8 cellular contexts compared by ENCODE assay signal in the genomic region with DNA sequence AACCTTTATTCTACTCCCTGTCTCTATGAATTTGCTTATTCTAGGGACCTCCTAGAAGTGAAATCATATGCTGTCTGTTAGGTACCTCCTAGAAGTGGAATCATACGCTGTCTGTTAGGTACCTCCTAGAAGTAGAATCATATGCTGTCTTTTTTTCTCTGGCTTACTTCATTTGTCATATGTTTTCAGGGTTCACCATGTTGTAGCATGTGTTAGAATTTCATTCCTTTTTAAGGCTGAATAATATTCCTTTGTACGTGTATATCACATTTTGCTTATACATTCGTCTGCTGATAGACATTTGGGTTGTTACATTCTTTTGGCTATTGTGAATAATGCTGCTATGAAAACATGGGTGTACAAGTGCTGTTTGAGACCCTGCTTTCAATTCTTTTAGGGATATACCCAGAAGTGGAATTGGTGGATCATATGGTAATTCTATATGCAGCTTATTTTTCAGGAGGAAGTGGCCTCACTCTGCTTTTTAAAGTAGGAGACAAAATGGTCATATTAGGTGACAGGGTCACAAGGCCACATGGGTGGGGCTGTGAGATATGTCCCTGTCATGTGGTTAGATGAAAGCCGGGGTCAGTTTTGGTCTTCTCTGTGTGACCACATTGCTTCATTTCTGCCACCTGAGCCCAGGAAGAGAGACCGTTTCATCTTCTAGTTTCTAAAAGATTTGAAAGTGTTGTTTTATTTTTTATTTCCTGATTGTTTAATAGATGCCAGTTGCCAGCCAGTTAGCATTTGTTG.
DNase-seq lines count a peak whose midpoint lies in the region; ATAC-seq, FAIRE-seq and TF ChIP-seq lines count a peak whose summit lies in the region.

No MANE protein-coding gene starts in this region.

- no TSS peak for BruUV-seq in HepG2 (replicated peaks; lab: Mats Ljungman, UMichigan)

- no peak overlapping the region for H3K27ac ChIP-seq in HepG2 (ENCODE audit: extremely low read length, insufficient read depth, low read length)
- peak overlapping the region in 1 of 2 donors; percentile 18 for H3K27ac ChIP-seq in tibial artery
- H3K27ac ChIP-seq in neural progenitor cell, result no peak overlapping the region

- H2AFZ ChIP-seq in HepG2 (ENCODE audit: low read length) (no peak overlapping the region), neural progenitor cell (replicated peaks) (no peak overlapping the region)

- H3K4me1 Mint-ChIP-seq in neural progenitor cell, result peaks cover 7% of the 10 kb centered on the region

- TF ChIP-seq CTCF in GM13976 (IDR thresholded peaks at IDR 0.05; ENCODE audit: borderline replicate concordance, control extremely low read depth, extremely low read depth, insufficient read depth, missing control alignments) (no peak), HepG2 (CRISPR knock-in tag; IDR thresholded peaks at IDR 0.05) (no peak), tibial artery (IDR thresholded peaks at IDR 0.05) (no peak), neural progenitor cell (IDR thresholded peaks at IDR 0.05) (no peak)

- WGBS in HepG2 (ENCODE audit: low lambda C conversion rate), result 64% methylated on average over 5 of the region's 5 CpGs

- no peaks in the 10 kb centered on the region for H3K9me3 ChIP-seq in HepG2 (ENCODE audit: low read length)
- H3K9me3 ChIP-seq in tibial artery, result no peaks in the 10 kb centered on the region
- H3K9me3 ChIP-seq in neural progenitor cell (ENCODE audit: low read depth), result no peaks in the 10 kb centered on the region

- POLR2A ChIA-PET in HepG2 (lab: Yijun Ruan, JAX), result interaction anchor here (1.0 to 1.5 kb wide), 2 partner anchors 16 to 17 kb away, joined by 3 read pairs; no protein-coding TSS in a partner anchor

- H3K4me1 ChIP-seq in HepG2 (ENCODE audit: insufficient read depth, low read length) (peaks cover 32% of the 10 kb centered on the region), tibial artery (peaks cover 0 to 28% (median 4%) of the 10 kb centered on the region in 4 donors), neural progenitor cell (no peaks in the 10 kb centered on the region)

- ATAC-seq in GM21515 (IDR thresholded peaks at IDR 0.05; ENCODE audit: unreplicated experiment), result peak; percentile 66
- ATAC-seq in HG03565 (IDR thresholded peaks at IDR 0.05; ENCODE audit: unreplicated experiment), result peak; percentile 61
- peak; percentile 70 for ATAC-seq in HepG2

- peaks cover 22 to 68% of the 10 kb centered on the region in 2 experiments for H3K36me3 ChIP-seq in HepG2 (replicated peaks in 1 of 2; ENCODE audit: control insufficient read depth in 1 of 2, insufficient read depth in 2 of 2, low read length in 2 of 2)
- H3K36me3 ChIP-seq in tibial artery, result peaks cover 7 to 39% (median 9%) of the 10 kb centered on the region in 3 donors
- H3K36me3 ChIP-seq in neural progenitor cell, result no peaks in the 10 kb centered on the region

- H3K27me3 ChIP-seq in HepG2 (ENCODE audit: control insufficient read depth in 1 of 2, insufficient read depth in 2 of 2, low read length in 2 of 2), result no peaks in the 10 kb centered on the region
- H3K27me3 ChIP-seq in tibial artery, result no peaks in the 10 kb centered on the region
- H3K27me3 ChIP-seq in neural progenitor cell, result no peaks in the 10 kb centered on the region

- H3K9me3 Mint-ChIP-seq in neural progenitor cell, result no peaks in the 10 kb centered on the region

- CTCF ChIA-PET in HepG2 (lab: Yijun Ruan, JAX; ENCODE audit: low intra/inter-chr PET ratio, low total read pairs), result no interaction called here

- in situ Hi-C loops in GM13976 (cut with MboI; ENCODE audit: low sequenced_read_pairs, unreplicated experiment) (no loop called here), HepG2 (cut with HindIII; ENCODE audit: extremely low pct_ligation_motif_present, low pct_unique_long_range_greater_than_20kb) (no loop called here)

- peaks cover 3% of the 10 kb centered on the region; the same call in 1 of the 2 replicates for H4K20me1 ChIP-seq in HepG2 (ENCODE audit: insufficient read depth, low read length)
- no peaks in the 10 kb centered on the region for H4K20me1 ChIP-seq in neural progenitor cell (ENCODE audit: low read depth)

- no peak overlapping the region for H3K4me2 ChIP-seq in HepG2 (ENCODE audit: low read depth, low read length)
- no peak overlapping the region for H3K4me2 ChIP-seq in neural progenitor cell

- H3K27me3 Mint-ChIP-seq in neural progenitor cell (ENCODE audit: insufficient read depth, low read depth), result peaks cover 3% of the 10 kb centered on the region

- FAIRE-seq in HepG2 (lab: Jason Lieb, UNC), result peak; percentile 51

- H3K79me2 ChIP-seq in HepG2 (ENCODE audit: insufficient read depth, low read length) (peaks cover 49% of the 10 kb centered on the region), neural progenitor cell (ENCODE audit: low read depth) (no peaks in the 10 kb centered on the region)

- H3K4me3 ChIP-seq in HepG2 (replicated peaks in 1 of 3; ENCODE audit: insufficient read depth in 1 of 3, low read depth in 2 of 3, low read length in 3 of 3), result no peak overlapping the region
- H3K4me3 ChIP-seq in tibial artery, result no peak overlapping the region
- H3K4me3 ChIP-seq in neural progenitor cell, result no peak overlapping the region

- intact Hi-C loops in HepG2 (cut with micrococcal nuclease; ENCODE audit: unreplicated experiment) (no loop called here), tibial artery (cut with DNase I; ENCODE audit: low total_unique reads) (no loop called here)

- DNase-seq in GM13976 (ENCODE audit: low spot score) (peak; percentile 64), HepG2 (ENCODE audit: low spot score) (peak; percentile 70), tibial artery (no peak), neural progenitor cell (ENCODE audit: low spot score) (no peak), GOT3 (lab: John Stamatoyannopoulos, UW) (no peak)
- no peak for DNase-seq in activated CD4-positive, alpha-beta T cell treated with anti-CD3 and anti-CD28 coated beads for 4 hours

- no peak overlapping the region for H3K27ac Mint-ChIP-seq in neural progenitor cell

- TF ChIP-seq POLR2A in HepG2 (IDR thresholded peaks at IDR 0.05; ENCODE audit: insufficient read depth in 1 of 2, low read depth in 2 of 2, low read length in 2 of 2), result no peak

- H3F3A ChIP-seq in neural progenitor cell (ENCODE audit: low read depth), result no peaks in the 10 kb centered on the region

- TF ChIP-seq RAD21 in HepG2 (CRISPR knock-in tag; IDR thresholded peaks at IDR 0.05), result no peak

- H3K9ac ChIP-seq in HepG2 (ENCODE audit: insufficient read depth, low read depth, low read length), result no peak overlapping the region
- H3K9ac ChIP-seq in neural progenitor cell, result no peak overlapping the region

- TF ChIP-seq EP300 in HepG2 (IDR thresholded peaks at IDR 0.05; ENCODE audit: low read depth in 2 of 2, low read length in 2 of 2), result peak in 1 of 2 experiments; percentile 78; a peak in 1 of 4 replicates
- no peak; the same call in 1 of the 2 replicates for TF ChIP-seq EP300 in HepG2 (CRISPR knock-in tag; IDR thresholded peaks at IDR 0.05; ENCODE audit: borderline replicate concordance)

- H3K36me3 Mint-ChIP-seq in neural progenitor cell, result peaks cover 12% of the 10 kb centered on the region

- H3K4me3 Mint-ChIP-seq in neural progenitor cell, result no peak overlapping the region

TF ChIP-seq in HepG2, 621 proteins besides CTCF, POLR2A, EP300 and RAD21 (continues in another document):
- TF ChIP-seq RARG (CRISPR knock-in tag; IDR thresholded peaks at IDR 0.05; ENCODE audit: low read depth), result no peak
- TF ChIP-seq CEBPG (CRISPR knock-in tag; IDR thresholded peaks at IDR 0.05), result peak; percentile 42; the same call in 1 of the 2 replicates
- no peak for TF ChIP-seq JUN (CRISPR knock-in tag; IDR thresholded peaks at IDR 0.05)
- TF ChIP-seq, protein P1, sequence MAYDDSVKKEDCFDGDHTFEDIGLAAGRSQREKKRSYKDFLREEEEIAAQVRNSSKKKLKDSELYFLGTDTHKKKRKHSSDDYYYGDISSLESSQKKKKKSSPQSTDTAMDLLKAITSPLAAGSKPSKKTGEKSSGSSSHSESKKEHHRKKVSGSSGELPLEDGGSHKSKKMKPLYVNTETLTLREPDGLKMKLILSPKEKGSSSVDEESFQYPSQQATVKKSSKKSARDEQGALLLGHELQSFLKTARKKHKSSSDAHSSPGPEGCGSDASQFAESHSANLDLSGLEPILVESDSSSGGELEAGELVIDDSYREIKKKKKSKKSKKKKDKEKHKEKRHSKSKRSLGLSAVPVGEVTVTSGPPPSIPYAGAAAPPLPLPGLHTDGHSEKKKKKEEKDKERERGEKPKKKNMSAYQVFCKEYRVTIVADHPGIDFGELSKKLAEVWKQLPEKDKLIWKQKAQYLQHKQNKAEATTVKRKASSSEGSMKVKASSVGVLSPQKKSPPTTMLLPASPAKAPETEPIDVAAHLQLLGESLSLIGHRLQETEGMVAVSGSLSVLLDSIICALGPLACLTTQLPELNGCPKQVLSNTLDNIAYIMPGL (CRISPR knock-in tag; IDR thresholded peaks at IDR 0.05; ENCODE audit: borderline replicate concordance in 1 of 2, low read depth in 1 of 2), result no peak
- no peak for TF ChIP-seq SMARCE1 (IDR thresholded peaks at IDR 0.05; ENCODE audit: borderline replicate concordance)
- TF ChIP-seq ARNTL (CRISPR knock-in tag; IDR thresholded peaks at IDR 0.05), result no peak
- no peak for TF ChIP-seq ZNF619 (CRISPR knock-in tag; IDR thresholded peaks at IDR 0.05)
- TF ChIP-seq ZNF678 (CRISPR knock-in tag; IDR thresholded peaks at IDR 0.05), result no peak
- no peak for TF ChIP-seq ZNF570 (CRISPR knock-in tag; IDR thresholded peaks at IDR 0.05; ENCODE audit: borderline replicate concordance)
- no peak for TF ChIP-seq RORA (CRISPR knock-in tag; IDR thresholded peaks at IDR 0.05)
- no peak for TF ChIP-seq ZNF256 (CRISPR knock-in tag; conservative IDR thresholded peaks at IDR 0.05)
- TF ChIP-seq KAT2B (IDR thresholded peaks at IDR 0.05; ENCODE audit: borderline replicate concordance, low read depth, low read length), result no peak
- TF ChIP-seq SMAD3 (CRISPR knock-in tag; IDR thresholded peaks at IDR 0.05), result no peak
- no peak for TF ChIP-seq PCBP2 (optimal IDR thresholded peaks at IDR 0.05; ENCODE audit: low read depth, low read length, poor library complexity, severe bottlenecking)
- TF ChIP-seq MEF2D (CRISPR knock-in tag; IDR thresholded peaks at IDR 0.05), result no peak
- no peak for TF ChIP-seq SP1 (IDR thresholded peaks at IDR 0.05)
- no peak for TF ChIP-seq SP1 (CRISPR knock-in tag; IDR thresholded peaks at IDR 0.05)
- TF ChIP-seq SOX6 (IDR thresholded peaks at IDR 0.05), result no peak
- peak; percentile 35 for TF ChIP-seq SOX6 (CRISPR knock-in tag; IDR thresholded peaks at IDR 0.05)
- no peak for TF ChIP-seq SRSF4 (IDR thresholded peaks at IDR 0.05; ENCODE audit: low read depth, low read length, poor library complexity, severe bottlenecking)
- peak; percentile 62 for TF ChIP-seq SAP130 (CRISPR knock-in tag; IDR thresholded peaks at IDR 0.05; ENCODE audit: low read depth)
- TF ChIP-seq ZNF335 (CRISPR knock-in tag; IDR thresholded peaks at IDR 0.05), result no peak
- peak; percentile 74; the same call in 1 of the 2 replicates for TF ChIP-seq RXRA (CRISPR knock-in tag; IDR thresholded peaks at IDR 0.05)
- TF ChIP-seq TBX2 (CRISPR knock-in tag; IDR thresholded peaks at IDR 0.05; ENCODE audit: borderline replicate concordance), result peak; percentile 52; the same call in 1 of the 2 replicates
- TF ChIP-seq KDM4B (CRISPR knock-in tag; IDR thresholded peaks at IDR 0.05), result no peak

Comparison
In these comparisons a context has a peak if more than half of its experiments do, and no peak if none do; other contexts are left out.
1. DNase-seq: peak in GM13976 (single experiment) and HepG2 (single experiment); none in activated CD4-positive, alpha-beta T cell treated with anti-CD3 and anti-CD28 coated beads for 4 hours (0 of 2), tibial artery (0 of 2), neural progenitor cell (single experiment) and GOT3 (single experiment).
2. Peak in every context shown above with its lines, with median percentiles within 50 percentile points of each other: ATAC-seq.